ENCODE assay signal across 1 cellular context in genomic region chr7:125848157-125848556, GRCh38.
TF ChIP-seq lines count a peak whose summit lies in the region.

No MANE protein-coding gene starts in this region.

TF ChIP-seq in WTC11, 78 proteins besides CTCF, POLR2A, EP300 and RAD21 (continued from another document):
- TF ChIP-seq MLX (CRISPR knock-in tag; IDR thresholded peaks at IDR 0.05) (no peak), GTF2I (CRISPR knock-in tag; conservative IDR thresholded peaks at IDR 0.05) (no peak), ZNF532 (CRISPR knock-in tag; IDR thresholded peaks at IDR 0.05; ENCODE audit: borderline replicate concordance) (no peak), SMAD3 (CRISPR knock-in tag; IDR thresholded peaks at IDR 0.05; ENCODE audit: borderline replicate concordance) (no peak), ZNF281 (CRISPR knock-in tag; IDR thresholded peaks at IDR 0.05) (no peak), E2F4 (CRISPR knock-in tag; IDR thresholded peaks at IDR 0.05; ENCODE audit: borderline replicate concordance, low read depth) (no peak)
TF ChIP-seq in WTC11: peak in this region for 0.
